Comparison of ENCODE assay signal across 15 cellular contexts in the genomic region with DNA sequence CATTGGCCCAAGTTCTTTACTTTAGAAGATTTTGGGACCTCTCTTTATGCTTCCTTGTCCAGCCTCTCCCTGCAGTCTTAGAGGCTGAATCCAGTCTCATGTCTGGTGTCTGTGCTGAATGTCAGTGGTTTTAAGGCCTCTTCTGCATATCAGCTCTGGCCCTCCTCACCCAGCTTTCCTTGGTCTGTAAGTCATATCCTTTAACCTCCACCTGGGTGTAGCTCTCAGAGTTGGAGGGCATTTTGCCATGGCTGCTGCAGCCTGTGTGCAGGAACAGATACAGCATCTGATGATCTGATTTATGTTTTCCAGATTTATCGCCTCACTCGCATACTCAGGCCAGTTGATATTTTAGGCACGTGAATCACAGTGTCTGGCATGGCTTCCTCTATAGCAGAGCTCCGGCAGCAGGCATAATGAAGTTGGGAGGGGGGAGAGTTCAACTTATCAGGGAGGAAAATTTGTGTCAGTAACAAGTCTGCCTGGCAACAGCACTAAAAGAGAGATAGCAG.
A peak's percentile ranks its signal among the peaks of the same experiment; 100 is the strongest.
DNase-seq lines count a peak whose midpoint lies in the region; ATAC-seq and TF ChIP-seq lines count a peak whose summit lies in the region.
"Had no signal": no experiment of that assay in that cellular context is flagged by ENCODE, and none has a peak within 500 bp of the region (broad histone marks: within the 10 kb centered on the region; RNA-seq: fewer than 3 reads in every experiment).

No MANE protein-coding gene starts in this region.

- DNase-seq in cardiac muscle cell (ENCODE audit: low read depth in 1 of 2, low spot score in 1 of 2) (peak; percentile 30 to 64), cardiac septum (ENCODE audit: low spot score) (no peak), brain microvascular endothelial cell (peak; percentile 31), lung microvascular endothelial cell (ENCODE audit: low read depth in 2 of 2) (peak; percentile 48 to 92), aorta (peak in 1 of 2 donors; percentile 77), GM13977 (ENCODE audit: low spot score) (no peak), GF-D8 (lab: John Stamatoyannopoulos, UW) (no peak), prostate gland (ENCODE audit: low spot score) (no peak)
- DNase-seq: ACHN; activated CD4-positive, alpha-beta T cell treated with anti-CD3 and anti-CD28 coated beads, Interleukin-2, amount 10 ng/mL, durations not matched to agents 24 days and 14 days; lower lobe of right lung; NCI-H1694 treated with DMSO at 0.1 percent for 48 hours; SW 1271; thyroid gland had no signal

- H3K4me3 ChIP-seq in cardiac muscle cell (no peak overlapping the region), brain microvascular endothelial cell (ENCODE audit: low read depth, low read length) (no peak overlapping the region), aorta (ENCODE audit: low read length in 2 of 2) (no peak overlapping the region), prostate gland (no peak overlapping the region)
- H3K4me3 ChIP-seq: lower lobe of right lung, thyroid gland had no signal

- H3K27me3 ChIP-seq in cardiac muscle cell (no peaks in the 10 kb centered on the region), brain microvascular endothelial cell (replicated peaks) (no peaks in the 10 kb centered on the region), aorta (ENCODE audit: control insufficient read depth in 1 of 2, insufficient read depth in 2 of 2, low read length in 1 of 2) (no peaks in the 10 kb centered on the region), prostate gland (replicated peaks; ENCODE audit: insufficient read depth) (no peaks in the 10 kb centered on the region)
- H3K27me3 ChIP-seq: thyroid gland had no signal

- H3K27ac ChIP-seq in cardiac muscle cell (no peak overlapping the region), brain microvascular endothelial cell (peak overlapping the region; percentile 20), aorta (ENCODE audit: low read depth in 1 of 2, low read length in 2 of 2) (peak overlapping the region; percentile 46 to 89), prostate gland (no peak overlapping the region)
- H3K27ac ChIP-seq: lower lobe of right lung, thyroid gland had no signal

- H3K36me3 ChIP-seq in cardiac muscle cell = no peaks in the 10 kb centered on the region
- no peaks in the 10 kb centered on the region for H3K36me3 ChIP-seq in brain microvascular endothelial cell (replicated peaks)
- H3K36me3 ChIP-seq in aorta (ENCODE audit: control insufficient read depth in 1 of 2, insufficient read depth in 2 of 2, low read length in 1 of 2) = no peaks in the 10 kb centered on the region
- H3K36me3 ChIP-seq in prostate gland = no peaks in the 10 kb centered on the region
- H3K36me3 ChIP-seq: lower lobe of right lung, thyroid gland had no signal

- intact Hi-C loops in cardiac septum (cut with DNase I) (no loop called here), aorta (cut with DNase I) (loop anchor here in 1 of 2 donors (5.0 kb wide), 1 partner anchor 35 kb away; no protein-coding TSS in a partner anchor), prostate gland (cut with DNase I) (no loop called here)

- 3 to 7% methylated on average over 4 of the region's 4 CpGs for WGBS in aorta, 2 donors
- 31% methylated on average over 4 of the region's 4 CpGs for WGBS in prostate gland

- peak; percentile 76 for ATAC-seq in aorta (ENCODE audit: low FRiP score)
- ATAC-seq: activated T-helper 17 cell treated with anti-CD3 and anti-CD28 coated beads, Interleukin-2, amount 50 U/mL, for 72 hours had no signal

- peaks cover 25% of the 10 kb centered on the region for H3K4me1 ChIP-seq in cardiac muscle cell (ENCODE audit: low read depth)
- peaks cover 5 to 9% of the 10 kb centered on the region in 2 donors for H3K4me1 ChIP-seq in aorta (ENCODE audit: control insufficient read depth in 1 of 2, insufficient read depth in 2 of 2, low read length in 2 of 2)
- peaks cover 3% of the 10 kb centered on the region for H3K4me1 ChIP-seq in prostate gland (replicated peaks)

- H3K9me3 ChIP-seq in cardiac muscle cell (ENCODE audit: low read depth) (no peaks in the 10 kb centered on the region), aorta (ENCODE audit: control insufficient read depth, low read length) (peaks cover 1% of the 10 kb centered on the region), prostate gland (no peaks in the 10 kb centered on the region)
- H3K9me3 ChIP-seq: lower lobe of right lung, thyroid gland had no signal

- no peak for TF ChIP-seq POLR2A in prostate gland (IDR thresholded peaks at IDR 0.05)

- in situ Hi-C loops in brain microvascular endothelial cell (cut with HindIII; ENCODE audit: low pct_ligation_motif_present, low sequenced_read_pairs) = no loop called here
- in situ Hi-C loops in GM13977 (cut with MboI; ENCODE audit: low pct_unique_long_range_greater_than_20kb, low sequenced_read_pairs, unreplicated experiment) = no loop called here

- no peak for TF ChIP-seq CTCF in cardiac muscle cell (IDR thresholded peaks at IDR 0.05; ENCODE audit: low read depth, low read length)
- no peak for TF ChIP-seq CTCF in brain microvascular endothelial cell (IDR thresholded peaks at IDR 0.05; ENCODE audit: low read depth, low read length, missing control alignments)
- TF ChIP-seq CTCF in GM13977 (IDR thresholded peaks at IDR 0.05; ENCODE audit: extremely low read depth, insufficient read depth, missing control alignments) = no peak
- no peak for TF ChIP-seq CTCF in prostate gland (IDR thresholded peaks at IDR 0.05)

Comparison
In these comparisons a context has a peak if more than half of its experiments do, and no peak if none do; other contexts are left out.
1. DNase-seq: peak in cardiac muscle cell (2 of 2), brain microvascular endothelial cell (single experiment) and lung microvascular endothelial cell (2 of 2); none in cardiac septum (single experiment), GM13977 (single experiment), GF-D8 (single experiment) and prostate gland (single experiment).
2. H3K27ac ChIP-seq: peak in brain microvascular endothelial cell (single experiment) and aorta (2 of 2); none in cardiac muscle cell (single experiment) and prostate gland (0 of 2).